Comparison of ENCODE assay signal across 16 cellular contexts in genomic region chr3:128481438-128481942, GRCh38. TPM values are rescaled to one million over a fixed set of nuclear protein-coding genes. Genes with fewer than 3 reads are reported as not detected.
DNase-seq lines count a peak whose midpoint lies in the region; ATAC-seq and TF ChIP-seq lines count a peak whose summit lies in the region.
"Had no signal": no experiment of that assay in that cellular context is flagged by ENCODE, and none has a peak within 500 bp of the region (broad histone marks: within the 10 kb centered on the region; RNA-seq: fewer than 3 reads in every experiment).

No MANE protein-coding gene starts in this region.

- H3K4me1 Mint-ChIP-seq in WTC11: peaks cover 59% of the 10 kb centered on the region

- TF ChIP-seq POLR2A in stomach (IDR thresholded peaks at IDR 0.05): no peak

- no peak for DNase-seq in WTC11 (ENCODE audit: low spot score)
- DNase-seq in left ventricle myocardium inferior: peak; percentile 80
- DNase-seq in stomach: no peak
- DNase-seq in amygdala (lab: John Stamatoyannopoulos, UW): no peak
- DNase-seq in MM.1S: no peak
- DNase-seq: activated B cell treated with CpG ODN at 0.5 μM for 24 hours; activated CD8-positive, alpha-beta memory T cell treated with anti-CD3 and anti-CD28 coated beads, Interleukin-2, amount 50 U/mL, for 4 hours; activated naive CD8-positive, alpha-beta T cell treated with anti-CD3 and anti-CD28 coated beads, Interleukin-2, amount 10 ng/mL, durations not matched to agents 7 days and 5 days; CD4-positive, alpha-beta memory T cell; cortex of kidney; NCI-H1105 treated with DMSO at 0.1 percent for 48 hours had no signal

- no peak overlapping the region for H3K27ac ChIP-seq in HEK293 (ENCODE audit: extremely low read depth, low read depth, low read length)
- H3K27ac ChIP-seq in left ventricle myocardium inferior (replicated peaks): peak overlapping the region; percentile 94
- H3K27ac ChIP-seq in stomach: peak overlapping the region in 3 of 5 donors; percentile 1 to 41 (median 20)
- no peak overlapping the region for H3K27ac ChIP-seq in MM.1S (ENCODE audit: low read length)

- POLR2A ChIA-PET in HEK293 (lab: Yijun Ruan, JAX): no interaction called here
- POLR2A ChIA-PET in WTC11 (lab: Charles Lee): interaction anchor here (0.8 kb wide), 1 partner anchor 49 kb away, joined by 3 read pairs; no protein-coding TSS in a partner anchor

- H3K36me3 ChIP-seq in HEK293 (ENCODE audit: control insufficient read depth in 2 of 2, insufficient read depth in 1 of 2, low read length in 2 of 2) (peaks cover 0 to 78% of the 10 kb centered on the region in 2 experiments; a peak in 1 of 3 replicates), left ventricle myocardium inferior (peaks cover 6% of the 10 kb centered on the region), stomach (no peaks in the 10 kb centered on the region), MM.1S (replicated peaks; ENCODE audit: insufficient read depth, low read length) (no peaks in the 10 kb centered on the region)

- H3K9me3 Mint-ChIP-seq in WTC11: no peaks in the 10 kb centered on the region
- H3K9me3 Mint-ChIP-seq: activated B cell treated with CpG ODN at 0.5 μM for 24 hours; activated naive CD8-positive, alpha-beta T cell treated with anti-CD3 and anti-CD28 coated beads, Interleukin-2, amount 10 ng/mL, durations not matched to agents 7 days and 5 days; CD4-positive, alpha-beta memory T cell; naive thymus-derived CD8-positive, alpha-beta T cell had no signal

- H3K4me3 ChIP-seq in HEK293 (ENCODE audit: low read depth, low read length): no peak overlapping the region
- peak overlapping the region; percentile 81 for H3K4me3 ChIP-seq in left ventricle myocardium inferior
- no peak overlapping the region for H3K4me3 ChIP-seq in stomach
- H3K4me3 ChIP-seq in MM.1S (ENCODE audit: low read length): no peak overlapping the region

- peak; percentile 4; the same call in 1 of the 2 replicates for ATAC-seq in WTC11
- no peak for ATAC-seq in HG02798 (IDR thresholded peaks at IDR 0.05; ENCODE audit: poor library complexity, unreplicated experiment)
- ATAC-seq: naive thymus-derived CD8-positive, alpha-beta T cell had no signal

- TF ChIP-seq EP300 in stomach (IDR thresholded peaks at IDR 0.05): no peak

- CTCF ChIA-PET in HEK293 (lab: Yijun Ruan, JAX) (no interaction called here), WTC11 (lab: Charles Lee) (interaction anchor here (0.6 to 6.6 kb wide), 12 partner anchors 8 to 304 kb away, joined by 3 to 45 read pairs (median 4); partner anchors contain the start of gene GATA2)

- H3K79me2 ChIP-seq in MM.1S (ENCODE audit: low read length): no peaks in the 10 kb centered on the region

- WGBS in stomach, 5 donors: 15 to 27% (median 17%) methylated on average over 12 to 19 of the region's 19 CpGs

- intact Hi-C loops in left ventricle myocardium inferior (cut with micrococcal nuclease) (no loop called here), stomach (cut with DNase I; ENCODE audit: low total_unique reads) (no loop called here)

- no peak overlapping the region for H2AFZ ChIP-seq in MM.1S (ENCODE audit: low read length)

- no peaks in the 10 kb centered on the region; the same call in 1 of the 2 replicates for H3K36me3 Mint-ChIP-seq in WTC11
- H3K36me3 Mint-ChIP-seq: activated naive CD8-positive, alpha-beta T cell treated with anti-CD3 and anti-CD28 coated beads, Interleukin-2, amount 10 ng/mL, durations not matched to agents 7 days and 5 days; naive thymus-derived CD8-positive, alpha-beta T cell had no signal

- peaks cover 100% of the 10 kb centered on the region for H3K27me3 ChIP-seq in left ventricle myocardium inferior (ENCODE audit: low read depth)
- peaks cover 25 to 100% (median 84%) of the 10 kb centered on the region in 3 donors for H3K27me3 ChIP-seq in stomach
- H3K27me3 ChIP-seq in MM.1S (replicated peaks; ENCODE audit: insufficient read depth, low read length): peaks cover 98% of the 10 kb centered on the region

- no peaks in the 10 kb centered on the region for H3F3A ChIP-seq in MM.1S (ENCODE audit: insufficient read depth, low read length)

- TF ChIP-seq CTCF in HEK293 (tag by site-specific recombination; IDR thresholded peaks at IDR 0.05) (no peak), WTC11 (IDR thresholded peaks at IDR 0.05) (no peak), left ventricle myocardium inferior (IDR thresholded peaks at IDR 0.05; ENCODE audit: borderline replicate concordance) (no peak), stomach (IDR thresholded peaks at IDR 0.05) (no peak), MM.1S (IDR thresholded peaks at IDR 0.05; ENCODE audit: low read length) (no peak)

- no peak overlapping the region for H3K4me2 ChIP-seq in MM.1S (ENCODE audit: low read depth, low read length)

- no peaks in the 10 kb centered on the region for H3K4me1 ChIP-seq in HEK293 (ENCODE audit: control insufficient read depth, insufficient read depth, low read length)
- H3K4me1 ChIP-seq in left ventricle myocardium inferior: peaks cover 73% of the 10 kb centered on the region
- peaks cover 1 to 35% (median 16%) of the 10 kb centered on the region in 4 donors for H3K4me1 ChIP-seq in stomach
- H3K4me1 ChIP-seq in MM.1S (ENCODE audit: low read length): no peaks in the 10 kb centered on the region

- H4K20me1 ChIP-seq in MM.1S (ENCODE audit: insufficient read depth, low read length): no peaks in the 10 kb centered on the region

- peaks cover 100% of the 10 kb centered on the region for H3K27me3 Mint-ChIP-seq in WTC11 (ENCODE audit: low read depth)

- H3K9me2 ChIP-seq in MM.1S (replicated peaks; ENCODE audit: insufficient read depth, low read length): no peaks in the 10 kb centered on the region

- H3K9me3 ChIP-seq in HEK293 (ENCODE audit: control insufficient read depth, insufficient read depth, low read depth, low read length) (no peaks in the 10 kb centered on the region), left ventricle myocardium inferior (replicated peaks) (no peaks in the 10 kb centered on the region), stomach (no peaks in the 10 kb centered on the region), MM.1S (replicated peaks; ENCODE audit: insufficient read depth, low read length) (no peaks in the 10 kb centered on the region)

- H3K9ac ChIP-seq in MM.1S (ENCODE audit: low read length): no peak overlapping the region

- peak overlapping the region; percentile 57 for H3K4me3 Mint-ChIP-seq in WTC11
- H3K4me3 Mint-ChIP-seq: activated B cell treated with CpG ODN at 0.5 μM for 24 hours; activated naive CD8-positive, alpha-beta T cell treated with anti-CD3 and anti-CD28 coated beads, Interleukin-2, amount 10 ng/mL, durations not matched to agents 7 days and 5 days had no signal

- H3K27ac Mint-ChIP-seq in WTC11: no peak overlapping the region
- H3K27ac Mint-ChIP-seq: activated B cell treated with CpG ODN at 0.5 μM for 24 hours; activated naive CD8-positive, alpha-beta T cell treated with anti-CD3 and anti-CD28 coated beads, Interleukin-2, amount 10 ng/mL, durations not matched to agents 7 days and 5 days; CD4-positive, alpha-beta memory T cell; naive thymus-derived CD8-positive, alpha-beta T cell had no signal

TF ChIP-seq in HEK293, 187 proteins besides CTCF, POLR2A, EP300 and RAD21:
- TF ChIP-seq ZNF449 (tag by site-specific recombination; IDR thresholded peaks at IDR 0.05) (no peak), KLF1 (tag by site-specific recombination; IDR thresholded peaks at IDR 0.05) (peak; percentile 29; the same call in 1 of the 2 replicates)
TF ChIP-seq in HEK293: peak in this region for 1.

TF ChIP-seq in WTC11, 78 proteins besides CTCF, POLR2A, EP300 and RAD21:
- TF ChIP-seq ZNF317 (CRISPR knock-in tag; IDR thresholded peaks at IDR 0.05; ENCODE audit: borderline replicate concordance, low read depth) (no peak), ZNF138 (CRISPR knock-in tag; conservative IDR thresholded peaks at IDR 0.05) (no peak), E2F5 (CRISPR knock-in tag; IDR thresholded peaks at IDR 0.05) (no peak), JUN (CRISPR knock-in tag; IDR thresholded peaks at IDR 0.05) (no peak), MXD4 (CRISPR knock-in tag; IDR thresholded peaks at IDR 0.05; ENCODE audit: borderline replicate concordance) (no peak), PRRX2 (CRISPR knock-in tag; IDR thresholded peaks at IDR 0.05) (no peak), STAT6 (CRISPR knock-in tag; conservative IDR thresholded peaks at IDR 0.05; ENCODE audit: low read depth) (no peak), NR2C2 (CRISPR knock-in tag; IDR thresholded peaks at IDR 0.05) (no peak)

RNA-seq across cellular contexts. Expression of gene GATA2, which starts 11.5 kb away (rescaled TPM):
- total RNA-seq in WTC11 (2021): 1.3 to 1.6 TPM (median 1.5 TPM) in 3 replicates
- total RNA-seq in left ventricle myocardium inferior: 11.0 TPM
- total RNA-seq in stomach: 1 to 10 TPM; 2.6 to 9.1 (median 5.3) TPM
- 1 to 10 TPM; 2.3 to 3.5 (median 3.3) TPM for polyA plus RNA-seq in stomach
- total RNA-seq: activated B cell treated with CpG ODN at 0.5 μM for 24 hours; activated naive CD8-positive, alpha-beta T cell treated with anti-CD3 and anti-CD28 coated beads, Interleukin-2, amount 10 ng/mL, durations not matched to agents 7 days and 5 days; CD4-positive, alpha-beta memory T cell; naive thymus-derived CD8-positive, alpha-beta T cell had no signal
- polyA plus RNA-seq: CD4-positive, alpha-beta memory T cell; naive thymus-derived CD8-positive, alpha-beta T cell had no signal

RNA-seq across cellular contexts. Expression of gene DNAJB8, which starts 14.8 kb away (rescaled TPM):
- total RNA-seq in WTC11 (2021) (not detected in 3 replicates), left ventricle myocardium inferior (not detected), stomach (not detected)
- not detected for polyA plus RNA-seq in stomach
- total RNA-seq: activated B cell treated with CpG ODN at 0.5 μM for 24 hours; activated naive CD8-positive, alpha-beta T cell treated with anti-CD3 and anti-CD28 coated beads, Interleukin-2, amount 10 ng/mL, durations not matched to agents 7 days and 5 days; CD4-positive, alpha-beta memory T cell; kidney epithelial cell; naive thymus-derived CD8-positive, alpha-beta T cell; subcutaneous adipose tissue had no signal
- polyA plus RNA-seq: CD4-positive, alpha-beta memory T cell; naive thymus-derived CD8-positive, alpha-beta T cell had no signal

Comparison
In these comparisons a context has a peak if more than half of its experiments do, and no peak if none do; other contexts are left out.
1. H3K27ac ChIP-seq: peak in left ventricle myocardium inferior (single experiment) and stomach (3 of 5); none in HEK293 (single experiment) and MM.1S (single experiment).